Comparison of ENCODE assay signal across 9 cellular contexts in genomic region chr9:97551308-97551707, GRCh38. TPM values are rescaled to one million over a fixed set of nuclear protein-coding genes. Genes with fewer than 3 reads are reported as not detected.
"Had no signal": no experiment of that assay in that cellular context is flagged by ENCODE, and none has a peak within 500 bp of the region (broad histone marks: within the 10 kb centered on the region; RNA-seq: fewer than 3 reads in every experiment).

No MANE protein-coding gene starts in this region.

- ATAC-seq: GM12878 had no signal

- H3K4me3 ChIP-seq: GM12878 had no signal

- DNase-seq: GDM1, GF-D8 had no signal

- FAIRE-seq: G401.6, GM12878, GM12891, GM12892, GM18507, GM19239 had no signal

RNA-seq across cellular contexts. Expression of gene TMOD1, which starts 49.8 kb away (rescaled TPM):
- total RNA-seq: G401 had no signal
